ENCODE assay signal across 1 cellular context in the genomic region with DNA sequence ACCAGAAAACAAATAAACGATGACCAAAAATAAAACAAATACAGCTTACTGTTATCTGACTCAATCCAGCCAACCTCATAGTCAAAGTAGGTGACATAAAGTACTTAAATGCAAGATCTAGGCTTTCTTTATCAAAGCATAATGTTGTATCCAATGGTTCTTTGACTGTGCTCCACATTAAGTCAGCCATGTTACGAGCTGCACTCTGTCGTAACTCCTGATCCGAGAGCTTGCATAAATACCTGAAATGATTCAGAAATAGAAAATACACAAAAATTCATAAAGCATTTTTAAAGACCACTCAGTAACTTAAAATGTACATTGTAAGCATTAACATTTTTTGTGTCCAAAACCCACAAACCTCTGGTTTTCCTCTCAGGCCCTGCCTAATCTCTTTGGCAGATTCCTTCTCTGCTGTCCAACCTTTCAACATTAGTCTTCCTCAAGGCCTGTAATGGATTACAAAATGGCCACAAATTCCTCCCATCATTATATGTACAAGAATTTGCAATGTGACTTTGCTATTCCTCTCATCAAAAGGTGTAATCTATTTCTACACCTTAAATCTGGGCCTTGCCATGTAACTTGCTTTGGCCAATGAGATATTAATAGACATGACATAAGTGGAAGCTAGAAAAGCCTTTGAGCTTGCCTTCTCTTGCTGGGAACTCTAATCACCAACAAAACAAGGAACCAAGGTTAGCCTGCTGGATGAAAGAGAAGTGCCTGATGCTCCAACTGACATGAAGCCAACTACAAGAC.
TF ChIP-seq lines count a peak whose summit lies in the region.

No MANE protein-coding gene starts in this region.

TF ChIP-seq in GM23338, 12 proteins besides CTCF, POLR2A, EP300 and RAD21:
- TF ChIP-seq, protein P1, sequence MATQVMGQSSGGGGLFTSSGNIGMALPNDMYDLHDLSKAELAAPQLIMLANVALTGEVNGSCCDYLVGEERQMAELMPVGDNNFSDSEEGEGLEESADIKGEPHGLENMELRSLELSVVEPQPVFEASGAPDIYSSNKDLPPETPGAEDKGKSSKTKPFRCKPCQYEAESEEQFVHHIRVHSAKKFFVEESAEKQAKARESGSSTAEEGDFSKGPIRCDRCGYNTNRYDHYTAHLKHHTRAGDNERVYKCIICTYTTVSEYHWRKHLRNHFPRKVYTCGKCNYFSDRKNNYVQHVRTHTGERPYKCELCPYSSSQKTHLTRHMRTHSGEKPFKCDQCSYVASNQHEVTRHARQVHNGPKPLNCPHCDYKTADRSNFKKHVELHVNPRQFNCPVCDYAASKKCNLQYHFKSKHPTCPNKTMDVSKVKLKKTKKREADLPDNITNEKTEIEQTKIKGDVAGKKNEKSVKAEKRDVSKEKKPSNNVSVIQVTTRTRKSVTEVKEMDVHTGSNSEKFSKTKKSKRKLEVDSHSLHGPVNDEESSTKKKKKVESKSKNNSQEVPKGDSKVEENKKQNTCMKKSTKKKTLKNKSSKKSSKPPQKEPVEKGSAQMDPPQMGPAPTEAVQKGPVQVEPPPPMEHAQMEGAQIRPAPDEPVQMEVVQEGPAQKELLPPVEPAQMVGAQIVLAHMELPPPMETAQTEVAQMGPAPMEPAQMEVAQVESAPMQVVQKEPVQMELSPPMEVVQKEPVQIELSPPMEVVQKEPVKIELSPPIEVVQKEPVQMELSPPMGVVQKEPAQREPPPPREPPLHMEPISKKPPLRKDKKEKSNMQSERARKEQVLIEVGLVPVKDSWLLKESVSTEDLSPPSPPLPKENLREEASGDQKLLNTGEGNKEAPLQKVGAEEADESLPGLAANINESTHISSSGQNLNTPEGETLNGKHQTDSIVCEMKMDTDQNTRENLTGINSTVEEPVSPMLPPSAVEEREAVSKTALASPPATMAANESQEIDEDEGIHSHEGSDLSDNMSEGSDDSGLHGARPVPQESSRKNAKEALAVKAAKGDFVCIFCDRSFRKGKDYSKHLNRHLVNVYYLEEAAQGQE (IDR thresholded peaks at IDR 0.05; ENCODE audit: unreplicated experiment) = no peak
- TF ChIP-seq, protein P2, sequence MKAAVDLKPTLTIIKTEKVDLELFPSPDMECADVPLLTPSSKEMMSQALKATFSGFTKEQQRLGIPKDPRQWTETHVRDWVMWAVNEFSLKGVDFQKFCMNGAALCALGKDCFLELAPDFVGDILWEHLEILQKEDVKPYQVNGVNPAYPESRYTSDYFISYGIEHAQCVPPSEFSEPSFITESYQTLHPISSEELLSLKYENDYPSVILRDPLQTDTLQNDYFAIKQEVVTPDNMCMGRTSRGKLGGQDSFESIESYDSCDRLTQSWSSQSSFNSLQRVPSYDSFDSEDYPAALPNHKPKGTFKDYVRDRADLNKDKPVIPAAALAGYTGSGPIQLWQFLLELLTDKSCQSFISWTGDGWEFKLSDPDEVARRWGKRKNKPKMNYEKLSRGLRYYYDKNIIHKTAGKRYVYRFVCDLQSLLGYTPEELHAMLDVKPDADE (IDR thresholded peaks at IDR 0.05) = no peak
- TF ChIP-seq NANOG (IDR thresholded peaks at IDR 0.05; ENCODE audit: borderline replicate concordance) = no peak
- no peak for TF ChIP-seq JUNB (IDR thresholded peaks at IDR 0.05; ENCODE audit: unreplicated experiment)
- TF ChIP-seq ZNF114 (CRISPR knock-in tag; IDR thresholded peaks at IDR 0.05) = no peak
- no peak for TF ChIP-seq EZH2phosphoT487 (IDR thresholded peaks at IDR 0.05; ENCODE audit: unreplicated experiment)
- no peak for TF ChIP-seq POLR2AphosphoS5 (IDR thresholded peaks at IDR 0.05; ENCODE audit: low read depth)
- TF ChIP-seq EZH2 (IDR thresholded peaks at IDR 0.05; ENCODE audit: low read depth, unreplicated experiment) = no peak
- TF ChIP-seq ZNF331 (CRISPR knock-in tag; IDR thresholded peaks at IDR 0.05; ENCODE audit: low read depth) = no peak
- TF ChIP-seq, protein P3, sequence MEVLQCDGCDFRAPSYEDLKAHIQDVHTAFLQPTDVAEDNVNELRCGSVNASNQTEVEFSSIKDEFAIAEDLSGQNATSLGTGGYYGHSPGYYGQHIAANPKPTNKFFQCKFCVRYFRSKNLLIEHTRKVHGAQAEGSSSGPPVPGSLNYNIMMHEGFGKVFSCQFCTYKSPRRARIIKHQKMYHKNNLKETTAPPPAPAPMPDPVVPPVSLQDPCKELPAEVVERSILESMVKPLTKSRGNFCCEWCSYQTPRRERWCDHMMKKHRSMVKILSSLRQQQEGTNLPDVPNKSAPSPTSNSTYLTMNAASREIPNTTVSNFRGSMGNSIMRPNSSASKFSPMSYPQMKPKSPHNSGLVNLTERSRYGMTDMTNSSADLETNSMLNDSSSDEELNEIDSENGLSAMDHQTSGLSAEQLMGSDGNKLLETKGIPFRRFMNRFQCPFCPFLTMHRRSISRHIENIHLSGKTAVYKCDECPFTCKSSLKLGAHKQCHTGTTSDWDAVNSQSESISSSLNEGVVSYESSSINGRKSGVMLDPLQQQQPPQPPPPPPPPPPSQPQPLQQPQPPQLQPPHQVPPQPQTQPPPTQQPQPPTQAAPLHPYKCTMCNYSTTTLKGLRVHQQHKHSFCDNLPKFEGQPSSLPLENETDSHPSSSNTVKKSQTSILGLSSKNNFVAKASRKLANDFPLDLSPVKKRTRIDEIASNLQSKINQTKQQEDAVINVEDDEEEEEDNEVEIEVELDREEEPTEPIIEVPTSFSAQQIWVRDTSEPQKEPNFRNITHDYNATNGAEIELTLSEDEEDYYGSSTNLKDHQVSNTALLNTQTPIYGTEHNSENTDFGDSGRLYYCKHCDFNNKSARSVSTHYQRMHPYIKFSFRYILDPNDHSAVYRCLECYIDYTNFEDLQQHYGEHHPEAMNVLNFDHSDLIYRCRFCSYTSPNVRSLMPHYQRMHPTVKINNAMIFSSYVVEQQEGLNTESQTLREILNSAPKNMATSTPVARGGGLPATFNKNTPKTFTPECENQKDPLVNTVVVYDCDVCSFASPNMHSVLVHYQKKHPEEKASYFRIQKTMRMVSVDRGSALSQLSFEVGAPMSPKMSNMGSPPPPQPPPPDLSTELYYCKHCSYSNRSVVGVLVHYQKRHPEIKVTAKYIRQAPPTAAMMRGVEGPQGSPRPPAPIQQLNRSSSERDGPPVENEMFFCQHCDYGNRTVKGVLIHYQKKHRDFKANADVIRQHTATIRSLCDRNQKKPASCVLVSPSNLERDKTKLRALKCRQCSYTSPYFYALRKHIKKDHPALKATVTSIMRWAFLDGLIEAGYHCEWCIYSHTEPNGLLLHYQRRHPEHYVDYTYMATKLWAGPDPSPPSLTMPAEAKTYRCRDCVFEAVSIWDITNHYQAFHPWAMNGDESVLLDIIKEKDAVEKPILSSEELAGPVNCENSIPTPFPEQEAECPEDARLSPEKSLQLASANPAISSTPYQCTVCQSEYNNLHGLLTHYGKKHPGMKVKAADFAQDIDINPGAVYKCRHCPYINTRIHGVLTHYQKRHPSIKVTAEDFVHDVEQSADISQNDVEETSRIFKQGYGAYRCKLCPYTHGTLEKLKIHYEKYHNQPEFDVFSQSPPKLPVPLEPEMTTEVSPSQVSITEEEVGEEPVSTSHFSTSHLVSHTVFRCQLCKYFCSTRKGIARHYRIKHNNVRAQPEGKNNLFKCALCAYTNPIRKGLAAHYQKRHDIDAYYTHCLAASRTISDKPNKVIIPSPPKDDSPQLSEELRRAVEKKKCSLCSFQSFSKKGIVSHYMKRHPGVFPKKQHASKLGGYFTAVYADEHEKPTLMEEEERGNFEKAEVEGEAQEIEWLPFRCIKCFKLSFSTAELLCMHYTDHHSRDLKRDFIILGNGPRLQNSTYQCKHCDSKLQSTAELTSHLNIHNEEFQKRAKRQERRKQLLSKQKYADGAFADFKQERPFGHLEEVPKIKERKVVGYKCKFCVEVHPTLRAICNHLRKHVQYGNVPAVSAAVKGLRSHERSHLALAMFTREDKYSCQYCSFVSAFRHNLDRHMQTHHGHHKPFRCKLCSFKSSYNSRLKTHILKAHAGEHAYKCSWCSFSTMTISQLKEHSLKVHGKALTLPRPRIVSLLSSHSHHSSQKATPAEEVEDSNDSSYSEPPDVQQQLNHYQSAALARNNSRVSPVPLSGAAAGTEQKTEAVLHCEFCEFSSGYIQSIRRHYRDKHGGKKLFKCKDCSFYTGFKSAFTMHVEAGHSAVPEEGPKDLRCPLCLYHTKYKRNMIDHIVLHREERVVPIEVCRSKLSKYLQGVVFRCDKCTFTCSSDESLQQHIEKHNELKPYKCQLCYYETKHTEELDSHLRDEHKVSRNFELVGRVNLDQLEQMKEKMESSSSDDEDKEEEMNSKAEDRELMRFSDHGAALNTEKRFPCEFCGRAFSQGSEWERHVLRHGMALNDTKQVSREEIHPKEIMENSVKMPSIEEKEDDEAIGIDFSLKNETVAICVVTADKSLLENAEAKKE (CRISPR knock-in tag; IDR thresholded peaks at IDR 0.05) = no peak
- TF ChIP-seq STAT1 (IDR thresholded peaks at IDR 0.05; ENCODE audit: unreplicated experiment) = no peak
- TF ChIP-seq CREB1 (CRISPR knock-in tag; IDR thresholded peaks at IDR 0.05; ENCODE audit: low read depth) = no peak
